In the genomic region with DNA sequence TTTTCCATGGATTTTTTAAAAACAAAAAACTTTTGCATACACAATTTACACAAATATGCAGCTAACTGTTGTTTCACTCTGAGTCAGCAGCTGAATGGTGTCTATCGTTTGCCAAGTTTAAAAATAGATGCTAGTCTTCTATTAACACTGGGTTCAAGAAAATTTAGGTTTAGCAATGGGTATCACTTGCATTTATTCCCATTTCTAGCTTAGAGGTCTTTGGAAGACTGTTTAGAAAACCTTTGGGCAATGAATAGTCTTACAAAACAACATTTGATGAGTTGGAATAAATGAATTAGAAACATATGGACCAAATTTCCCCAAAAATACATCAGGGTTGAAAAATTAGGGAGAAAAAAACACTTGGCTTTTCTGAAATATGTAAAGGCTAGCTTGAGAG, we compare ENCODE assay signal across 23 cellular contexts.
DNase-seq lines count a peak whose midpoint lies in the region; ATAC-seq, FAIRE-seq and TF ChIP-seq lines count a peak whose summit lies in the region.
"Had no signal": no experiment of that assay in that cellular context is flagged by ENCODE, and none has a peak within 500 bp of the region (broad histone marks: within the 10 kb centered on the region; RNA-seq: fewer than 3 reads in every experiment).

No MANE protein-coding gene starts in this region.

- no peak overlapping the region for H3K4me3 Mint-ChIP-seq in astrocyte (ENCODE audit: unreplicated experiment)
- no peak overlapping the region for H3K4me3 Mint-ChIP-seq in T-cell
- no peak overlapping the region for H3K4me3 Mint-ChIP-seq in activated CD4-positive, alpha-beta memory T cell treated with anti-CD3 and anti-CD28 coated beads for 36 hours
- H3K4me3 Mint-ChIP-seq: CD4-positive, alpha-beta T cell had no signal

- H3K27ac Mint-ChIP-seq in astrocyte (ENCODE audit: unreplicated experiment) (no peak overlapping the region), T-cell (no peak overlapping the region)
- H3K27ac Mint-ChIP-seq in activated CD4-positive, alpha-beta memory T cell treated with anti-CD3 and anti-CD28 coated beads for 36 hours, result no peak overlapping the region
- H3K27ac Mint-ChIP-seq: CD4-positive, alpha-beta T cell had no signal

- no peaks in the 10 kb centered on the region for H3K27me3 Mint-ChIP-seq in astrocyte (ENCODE audit: low read depth, unreplicated experiment)
- no peaks in the 10 kb centered on the region for H3K27me3 Mint-ChIP-seq in T-cell
- no peaks in the 10 kb centered on the region for H3K27me3 Mint-ChIP-seq in activated CD4-positive, alpha-beta memory T cell treated with anti-CD3 and anti-CD28 coated beads for 36 hours
- H3K27me3 Mint-ChIP-seq: CD4-positive, alpha-beta T cell had no signal

- H3K4me1 ChIP-seq in astrocyte (ENCODE audit: insufficient read depth, low read length), result peaks cover 10% of the 10 kb centered on the region
- H3K4me1 ChIP-seq: BE2C had no signal

- intact Hi-C loops in activated CD4-positive, alpha-beta memory T cell treated with anti-CD3 and anti-CD28 coated beads for 36 hours (cut with micrococcal nuclease), result no loop called here

- H3K9ac ChIP-seq in astrocyte (ENCODE audit: low read length), result no peak overlapping the region
- H3K9ac ChIP-seq: KMS-11 had no signal

- ATAC-seq in T-cell (replicated peaks in 1 of 4) (no peak), HG03571 (IDR thresholded peaks at IDR 0.05; ENCODE audit: unreplicated experiment) (no peak)
- ATAC-seq: GM12878, HepG2, PC-3 had no signal

- no peak overlapping the region for H3K27ac ChIP-seq in astrocyte (ENCODE audit: low read depth, low read length)
- H3K27ac ChIP-seq: KMS-11, SJCRH30 had no signal

- no peaks in the 10 kb centered on the region for H3K36me3 ChIP-seq in astrocyte (ENCODE audit: insufficient read depth, low read length)
- H3K36me3 ChIP-seq: BE2C, SJCRH30 had no signal

- peak; percentile 22 for DNase-seq in GM03348 (ENCODE audit: low spot score)
- peak; percentile 47 for DNase-seq in astrocyte (ENCODE audit: low read depth)
- peak; percentile 25 for DNase-seq in fibroblast of pulmonary artery (ENCODE audit: low read depth)
- no peak for DNase-seq in superior temporal gyrus (ENCODE audit: extremely low spot score)
- DNase-seq in T-cell, result no peak
- no peak for DNase-seq in activated CD4-positive, alpha-beta memory T cell treated with anti-CD3 and anti-CD28 coated beads for 36 hours
- DNase-seq: ACHN; BE2C; Calu3; CD4-positive, alpha-beta T cell; DMS79; GOT3; NCI-H1436; NCI-H2029; NCI-H2171; NCI-H82; PC-3; SJCRH30 had no signal

- H3K36me3 Mint-ChIP-seq in astrocyte (ENCODE audit: low read depth, unreplicated experiment) (no peaks in the 10 kb centered on the region), T-cell (peaks cover 3% of the 10 kb centered on the region)
- H3K36me3 Mint-ChIP-seq in activated CD4-positive, alpha-beta memory T cell treated with anti-CD3 and anti-CD28 coated beads for 36 hours, result no peaks in the 10 kb centered on the region

- no peaks in the 10 kb centered on the region for H3K9me3 Mint-ChIP-seq in astrocyte (ENCODE audit: unreplicated experiment)
- peaks cover 4 to 13% (median 10%) of the 10 kb centered on the region in 3 donors for H3K9me3 Mint-ChIP-seq in T-cell
- H3K9me3 Mint-ChIP-seq in activated CD4-positive, alpha-beta memory T cell treated with anti-CD3 and anti-CD28 coated beads for 36 hours, result no peaks in the 10 kb centered on the region

- peak; percentile 43 for FAIRE-seq in astrocyte (lab: Jason Lieb, UNC)
- FAIRE-seq: GM12878, GM18507, HepG2 had no signal

- POLR2A ChIA-PET in T-cell (lab: Charles Lee), result no interaction called here
- POLR2A ChIA-PET in activated CD4-positive, alpha-beta memory T cell treated with anti-CD3 and anti-CD28 coated beads for 36 hours (lab: Charles Lee), result no interaction called here

- no peak overlapping the region for H3K4me3 ChIP-seq in astrocyte (ENCODE audit: insufficient read depth, low read depth, low read length)
- no peak overlapping the region for H3K4me3 ChIP-seq in fibroblast of pulmonary artery (replicated peaks; ENCODE audit: low read depth, low read length)
- H3K4me3 ChIP-seq: GM12878, SJCRH30 had no signal

- H3K9me3 ChIP-seq in astrocyte (ENCODE audit: insufficient read depth, low read depth, low read length), result no peaks in the 10 kb centered on the region
- H3K9me3 ChIP-seq: BE2C, SJCRH30 had no signal

- H3K4me2 ChIP-seq in astrocyte (ENCODE audit: low read length), result peak overlapping the region; percentile 47
- H3K4me2 ChIP-seq: KMS-11 had no signal

- no peaks in the 10 kb centered on the region for H3K79me2 ChIP-seq in astrocyte (ENCODE audit: insufficient read depth, low read length)

- TF ChIP-seq CTCF in astrocyte (IDR thresholded peaks at IDR 0.05; ENCODE audit: insufficient read depth, low read depth, low read length) (no peak), fibroblast of pulmonary artery (IDR thresholded peaks at IDR 0.05; ENCODE audit: low read length, missing control alignments) (no peak)

- H3K27me3 ChIP-seq in astrocyte (ENCODE audit: insufficient read depth, low read length), result no peaks in the 10 kb centered on the region
- H3K27me3 ChIP-seq: BE2C, SJCRH30 had no signal

- CTCF ChIA-PET in T-cell (lab: Charles Lee), result no interaction called here
- CTCF ChIA-PET in activated CD4-positive, alpha-beta memory T cell treated with anti-CD3 and anti-CD28 coated beads for 36 hours (lab: Charles Lee), result no interaction called here

- H3K4me1 Mint-ChIP-seq in astrocyte (ENCODE audit: low read depth, unreplicated experiment), result peaks cover 9% of the 10 kb centered on the region
- H3K4me1 Mint-ChIP-seq in T-cell, result no peaks in the 10 kb centered on the region
- no peaks in the 10 kb centered on the region for H3K4me1 Mint-ChIP-seq in activated CD4-positive, alpha-beta memory T cell treated with anti-CD3 and anti-CD28 coated beads for 36 hours (ENCODE audit: low read depth)

- H4K20me1 ChIP-seq in astrocyte (ENCODE audit: insufficient read depth, low read length), result no peaks in the 10 kb centered on the region

- H2AFZ ChIP-seq in astrocyte (ENCODE audit: low read depth, low read length), result no peak overlapping the region

Comparison
In these comparisons a context has a peak if more than half of its experiments do, and no peak if none do; other contexts are left out.
1. DNase-seq: peak in GM03348 (single experiment), astrocyte (single experiment) and fibroblast of pulmonary artery (single experiment); none in superior temporal gyrus (single experiment), T-cell (0 of 34) and activated CD4-positive, alpha-beta memory T cell treated with anti-CD3 and anti-CD28 coated beads for 36 hours (single experiment).